In the genomic region with DNA sequence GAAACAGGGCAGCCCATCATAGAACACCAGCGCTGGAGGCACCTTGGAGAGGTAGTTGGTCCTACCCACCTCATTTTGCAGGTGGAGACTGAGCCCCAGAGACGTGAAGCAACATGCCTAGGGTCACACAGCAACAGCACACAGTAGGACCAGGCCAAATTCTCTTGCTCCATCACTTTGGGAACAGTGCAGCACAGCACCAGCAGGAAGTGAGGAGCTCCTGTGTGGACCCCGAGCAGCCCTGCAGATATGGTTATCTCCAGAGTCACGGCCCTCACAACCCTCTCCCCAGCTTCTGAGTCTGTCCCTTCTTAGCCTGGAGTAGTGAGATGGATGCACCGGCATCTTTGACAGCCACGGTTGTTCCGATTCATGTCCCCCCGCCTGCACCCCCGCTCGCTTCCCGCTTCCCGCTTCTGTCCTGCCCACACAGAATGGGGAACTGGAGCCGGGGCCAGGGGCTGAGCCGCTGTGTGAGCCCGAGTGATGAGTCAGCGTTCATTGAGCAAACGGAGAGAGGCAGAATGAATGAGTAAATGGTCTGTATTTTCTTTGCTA, we compare ENCODE assay signal across 2 cellular contexts.
TF ChIP-seq lines count a peak whose summit lies in the region.

No MANE protein-coding gene starts in this region.

TF ChIP-seq in A549, 52 proteins besides CTCF, POLR2A, EP300 and RAD21:
- TF ChIP-seq, protein P1, sequence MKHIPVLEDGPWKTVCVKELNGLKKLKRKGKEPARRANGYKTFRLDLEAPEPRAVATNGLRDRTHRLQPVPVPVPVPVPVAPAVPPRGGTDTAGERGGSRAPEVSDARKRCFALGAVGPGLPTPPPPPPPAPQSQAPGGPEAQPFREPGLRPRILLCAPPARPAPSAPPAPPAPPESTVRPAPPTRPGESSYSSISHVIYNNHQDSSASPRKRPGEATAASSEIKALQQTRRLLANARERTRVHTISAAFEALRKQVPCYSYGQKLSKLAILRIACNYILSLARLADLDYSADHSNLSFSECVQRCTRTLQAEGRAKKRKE (CRISPR knock-in tag; IDR thresholded peaks at IDR 0.05; ENCODE audit: low read depth) = no peak
- peak; percentile 81 for TF ChIP-seq MAFK (IDR thresholded peaks at IDR 0.05; ENCODE audit: partially characterized antibody)

TF ChIP-seq in HepG2, 621 proteins besides CTCF, POLR2A, EP300 and RAD21 (continued from another document and continues in another):
- 0 out of 2 replicates have a peak, but pooled peaks have one; percentile 27 for TF ChIP-seq AHDC1 (CRISPR knock-in tag; IDR thresholded peaks at IDR 0.05; ENCODE audit: borderline replicate concordance)
- peak; percentile 30; the same call in 1 of the 2 replicates for TF ChIP-seq ZBTB38 (CRISPR knock-in tag; IDR thresholded peaks at IDR 0.05)
- peak; percentile 13; the same call in 1 of the 2 replicates for TF ChIP-seq RFX5 (IDR thresholded peaks at IDR 0.05; ENCODE audit: low read depth, low read length)
- TF ChIP-seq POLR2AphosphoS2 (IDR thresholded peaks at IDR 0.05; ENCODE audit: low read depth, low read length) = no peak
- TF ChIP-seq TAF1 (CRISPR knock-in tag; IDR thresholded peaks at IDR 0.05) = 0 out of 2 replicates have a peak, but pooled peaks have one; percentile 33
- 0 out of 2 replicates have a peak, but pooled peaks have one; percentile 39 for TF ChIP-seq DZIP1 (CRISPR knock-in tag; IDR thresholded peaks at IDR 0.05)
- no peak for TF ChIP-seq RBAK (CRISPR knock-in tag; IDR thresholded peaks at IDR 0.05)
- TF ChIP-seq JUND (CRISPR knock-in tag; IDR thresholded peaks at IDR 0.05) = peak; percentile 48; the same call in 1 of the 2 replicates
- TF ChIP-seq MAZ (IDR thresholded peaks at IDR 0.05; ENCODE audit: borderline replicate concordance, low read depth, low read length) = no peak
- TF ChIP-seq MAZ (CRISPR knock-in tag; IDR thresholded peaks at IDR 0.05; ENCODE audit: low read depth) = peak; percentile 9; the same call in 1 of the 2 replicates
- TF ChIP-seq BORCS8-MEF2B (CRISPR knock-in tag; IDR thresholded peaks at IDR 0.05) = peak; percentile 44; the same call in 1 of the 2 replicates
- 0 out of 2 replicates have a peak, but pooled peaks have one; percentile 13 for TF ChIP-seq KDM1A (CRISPR knock-in tag; IDR thresholded peaks at IDR 0.05)
- TF ChIP-seq NRL (CRISPR knock-in tag; IDR thresholded peaks at IDR 0.05; ENCODE audit: borderline replicate concordance) = peak; percentile 61; the same call in 1 of the 2 replicates
- peak; percentile 96 for TF ChIP-seq MAFF (IDR thresholded peaks at IDR 0.05; ENCODE audit: low read depth, low read length)
- no peak for TF ChIP-seq STAT6 (CRISPR knock-in tag; IDR thresholded peaks at IDR 0.05; ENCODE audit: borderline replicate concordance)
- TF ChIP-seq SAP130 (CRISPR knock-in tag; IDR thresholded peaks at IDR 0.05; ENCODE audit: low read depth) = peak; percentile 62
- TF ChIP-seq, protein P2, sequence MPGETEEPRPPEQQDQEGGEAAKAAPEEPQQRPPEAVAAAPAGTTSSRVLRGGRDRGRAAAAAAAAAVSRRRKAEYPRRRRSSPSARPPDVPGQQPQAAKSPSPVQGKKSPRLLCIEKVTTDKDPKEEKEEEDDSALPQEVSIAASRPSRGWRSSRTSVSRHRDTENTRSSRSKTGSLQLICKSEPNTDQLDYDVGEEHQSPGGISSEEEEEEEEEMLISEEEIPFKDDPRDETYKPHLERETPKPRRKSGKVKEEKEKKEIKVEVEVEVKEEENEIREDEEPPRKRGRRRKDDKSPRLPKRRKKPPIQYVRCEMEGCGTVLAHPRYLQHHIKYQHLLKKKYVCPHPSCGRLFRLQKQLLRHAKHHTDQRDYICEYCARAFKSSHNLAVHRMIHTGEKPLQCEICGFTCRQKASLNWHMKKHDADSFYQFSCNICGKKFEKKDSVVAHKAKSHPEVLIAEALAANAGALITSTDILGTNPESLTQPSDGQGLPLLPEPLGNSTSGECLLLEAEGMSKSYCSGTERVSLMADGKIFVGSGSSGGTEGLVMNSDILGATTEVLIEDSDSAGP (CRISPR knock-in tag; IDR thresholded peaks at IDR 0.05; ENCODE audit: borderline replicate concordance) = peak; percentile 40; the same call in 1 of the 2 replicates
- 0 out of 2 replicates have a peak, but pooled peaks have one; percentile 30 for TF ChIP-seq ZNF160 (CRISPR knock-in tag; IDR thresholded peaks at IDR 0.05)
- peak; percentile 91 for TF ChIP-seq PATZ1 (CRISPR knock-in tag; IDR thresholded peaks at IDR 0.05)
- TF ChIP-seq BRD4 (CRISPR knock-in tag; IDR thresholded peaks at IDR 0.05) = 0 out of 2 replicates have a peak, but pooled peaks have one; percentile 27
- no peak for TF ChIP-seq MBNL3 (CRISPR knock-in tag; conservative IDR thresholded peaks at IDR 0.05)
- TF ChIP-seq, protein P3, sequence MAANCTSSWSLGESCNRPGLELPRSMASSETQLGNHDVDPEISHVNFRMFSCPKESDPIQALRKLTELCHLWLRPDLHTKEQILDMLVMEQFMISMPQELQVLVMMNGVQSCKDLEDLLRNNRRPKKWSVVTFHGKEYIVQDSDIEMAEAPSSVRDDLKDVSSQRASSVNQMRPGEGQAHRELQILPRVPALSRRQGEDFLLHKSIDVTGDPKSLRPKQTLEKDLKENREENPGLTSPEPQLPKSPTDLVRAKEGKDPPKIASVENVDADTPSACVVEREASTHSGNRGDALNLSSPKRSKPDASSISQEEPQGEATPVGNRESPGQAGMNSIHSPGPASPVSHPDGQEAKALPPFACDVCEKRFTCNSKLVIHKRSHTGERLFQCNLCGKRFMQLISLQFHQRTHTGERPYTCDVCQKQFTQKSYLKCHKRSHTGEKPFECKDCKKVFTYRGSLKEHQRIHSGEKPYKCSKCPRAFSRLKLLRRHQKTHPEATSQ (CRISPR knock-in tag; IDR thresholded peaks at IDR 0.05; ENCODE audit: borderline replicate concordance) = 0 out of 2 replicates have a peak, but pooled peaks have one; percentile 55
- TF ChIP-seq ZBTB8A (CRISPR knock-in tag; IDR thresholded peaks at IDR 0.05; ENCODE audit: borderline replicate concordance, low read depth) = no peak
- TF ChIP-seq ZFP62 (CRISPR knock-in tag; IDR thresholded peaks at IDR 0.05) = no peak
- TF ChIP-seq CEBPB (IDR thresholded peaks at IDR 0.05; ENCODE audit: borderline replicate concordance, low read depth, low read length) = no peak
- TF ChIP-seq HDAC1 (CRISPR knock-in tag; IDR thresholded peaks at IDR 0.05) = 0 out of 2 replicates have a peak, but pooled peaks have one; percentile 35
- no peak for TF ChIP-seq PTBP1 (IDR thresholded peaks at IDR 0.05; ENCODE audit: low read depth, low read length, poor library complexity, severe bottlenecking)
- peak; percentile 44; the same call in 1 of the 2 replicates for TF ChIP-seq CBX5 (CRISPR knock-in tag; IDR thresholded peaks at IDR 0.05; ENCODE audit: borderline replicate concordance)
- TF ChIP-seq YEATS4 (CRISPR knock-in tag; IDR thresholded peaks at IDR 0.05; ENCODE audit: borderline replicate concordance) = peak; percentile 18; the same call in 1 of the 2 replicates
- 0 out of 2 replicates have a peak, but pooled peaks have one; percentile 26 for TF ChIP-seq ATF7-NPFF (CRISPR knock-in tag; IDR thresholded peaks at IDR 0.05; ENCODE audit: low read depth)
- 0 out of 2 replicates have a peak, but pooled peaks have one; percentile 33 for TF ChIP-seq ZBTB20 (CRISPR knock-in tag; IDR thresholded peaks at IDR 0.05; ENCODE audit: borderline replicate concordance, low read depth)
- peak; percentile 23; the same call in 1 of the 2 replicates for TF ChIP-seq TARDBP (CRISPR knock-in tag; IDR thresholded peaks at IDR 0.05)
- peak; percentile 50; the same call in 1 of the 2 replicates for TF ChIP-seq ELF1 (CRISPR knock-in tag; IDR thresholded peaks at IDR 0.05)
- 0 out of 2 replicates have a peak, but pooled peaks have one; percentile 21 for TF ChIP-seq PITX1 (CRISPR knock-in tag; IDR thresholded peaks at IDR 0.05)
- no peak for TF ChIP-seq SMARCC2 (IDR thresholded peaks at IDR 0.05)
- TF ChIP-seq FOSL1 (CRISPR knock-in tag; IDR thresholded peaks at IDR 0.05; ENCODE audit: borderline replicate concordance) = peak; percentile 56; the same call in 1 of the 2 replicates
